9 cellular contexts compared by ENCODE assay signal in the genomic region with DNA sequence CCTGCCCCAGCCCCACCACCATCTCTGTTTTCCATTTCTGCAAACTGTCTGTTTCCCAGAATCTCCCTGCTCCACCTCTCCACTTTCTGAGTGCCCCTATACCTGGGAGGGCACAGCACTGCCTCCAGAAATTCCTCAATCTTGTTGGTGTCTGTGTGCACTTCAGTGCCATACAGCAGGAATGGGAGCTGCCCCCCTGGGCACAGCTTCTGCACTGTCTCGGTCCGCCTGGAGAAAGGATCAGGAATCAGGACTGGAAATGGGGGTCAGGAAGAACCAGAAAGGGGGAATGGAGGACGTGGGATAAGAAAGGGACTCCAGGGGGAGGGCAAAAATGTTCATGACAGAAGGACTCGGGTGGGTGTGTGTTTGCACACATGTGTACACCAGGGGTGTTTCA. TPM values are rescaled to one million over a fixed set of nuclear protein-coding genes. Genes with fewer than 3 reads are reported as not detected.
DNase-seq lines count a peak whose midpoint lies in the region; ATAC-seq, FAIRE-seq and TF ChIP-seq lines count a peak whose summit lies in the region.
"Had no signal": no experiment of that assay in that cellular context is flagged by ENCODE, and none has a peak within 500 bp of the region (broad histone marks: within the 10 kb centered on the region; RNA-seq: fewer than 3 reads in every experiment).

No MANE protein-coding gene starts in this region.

- no peak for FAIRE-seq in GM12892 (lab: Jason Lieb, UNC)

- H3K36me3 Mint-ChIP-seq in activated T-cell treated with anti-CD3 and anti-CD28 coated beads, Interleukin-2, amount 50 U/mL, for 4 hours (ENCODE audit: insufficient read depth): peaks cover 17% of the 10 kb centered on the region

- no peaks in the 10 kb centered on the region for H3K27me3 Mint-ChIP-seq in activated T-cell treated with anti-CD3 and anti-CD28 coated beads, Interleukin-2, amount 50 U/mL, for 4 hours (ENCODE audit: low read depth)

- peaks cover 40% of the 10 kb centered on the region for H3K36me3 ChIP-seq in suprapubic skin

- 77% methylated on average over 4 of the region's 4 CpGs for WGBS in suprapubic skin

- H3K9me3 ChIP-seq in suprapubic skin: no peaks in the 10 kb centered on the region

- peaks cover 78% of the 10 kb centered on the region for H3K4me1 ChIP-seq in suprapubic skin

- no peak for ATAC-seq in activated T-cell treated with anti-CD3 and anti-CD28 coated beads, Interleukin-2, amount 50 U/mL, for 4 hours

- H3K27me3 ChIP-seq in suprapubic skin: no peaks in the 10 kb centered on the region

- no peaks in the 10 kb centered on the region for H3K9me3 Mint-ChIP-seq in activated T-cell treated with anti-CD3 and anti-CD28 coated beads, Interleukin-2, amount 50 U/mL, for 4 hours

- H3K27ac ChIP-seq in epithelial cell of prostate: peak overlapping the region; percentile 96
- peak overlapping the region; percentile 89 for H3K27ac ChIP-seq in suprapubic skin

- no peak for TF ChIP-seq EP300 in suprapubic skin (IDR thresholded peaks at IDR 0.05)

- no peak for DNase-seq in activated T-cell treated with anti-CD3 and anti-CD28 coated beads, Interleukin-2, amount 50 U/mL, for 4 hours
- DNase-seq in activated T-cell treated with anti-CD3 and anti-CD28 coated beads, Interleukin-2, amount 50 U/mL, for 1 hour: no peak
- DNase-seq in epithelial cell of prostate (ENCODE audit: low read depth, low spot score) (no peak), suprapubic skin (ENCODE audit: low spot score in 2 of 2) (no peak), GM12892 (ENCODE audit: insufficient read length) (no peak), ureter (ENCODE audit: low spot score) (no peak)
- DNase-seq: NCI-H526 had no signal

- peak overlapping the region; percentile 75 for H3K4me3 ChIP-seq in suprapubic skin

- H3K4me1 Mint-ChIP-seq in activated T-cell treated with anti-CD3 and anti-CD28 coated beads, Interleukin-2, amount 50 U/mL, for 4 hours (ENCODE audit: low read depth): peaks cover 61% of the 10 kb centered on the region

- TF ChIP-seq CTCF in suprapubic skin (IDR thresholded peaks at IDR 0.05): no peak

- H3K4me3 Mint-ChIP-seq in activated T-cell treated with anti-CD3 and anti-CD28 coated beads, Interleukin-2, amount 50 U/mL, for 4 hours: peak overlapping the region; percentile 98

- TF ChIP-seq POLR2A in suprapubic skin (IDR thresholded peaks at IDR 0.05): no peak
- no peak for TF ChIP-seq POLR2A in GM12892 (IDR thresholded peaks at IDR 0.05; ENCODE audit: low read depth, low read length)

RNA-seq across cellular contexts. Expression of gene CLIC1, which starts 2.6 kb away (rescaled TPM):
- 100 to 1,000 TPM; 344 to 370 (median 353) TPM for total RNA-seq in activated T-cell treated with anti-CD3 and anti-CD28 coated beads, Interleukin-2, amount 50 U/mL, for 4 hours
- total RNA-seq in suprapubic skin: 100 to 1,000 TPM; 239 to 420 (median 333) TPM
- 385 TPM for polyA plus RNA-seq in GM12892 (2012; ENCODE audit: missing spikeins)
- 276 TPM for total RNA-seq in ureter

RNA-seq across cellular contexts. Expression of gene DDAH2, which starts 4.6 kb away (rescaled TPM):
- total RNA-seq in activated T-cell treated with anti-CD3 and anti-CD28 coated beads, Interleukin-2, amount 50 U/mL, for 4 hours: 1 to 10 TPM; 3.4 to 3.9 (median 3.5) TPM
- total RNA-seq in suprapubic skin: 10 to 100 TPM; 66.8 to 84.2 (median 68.3) TPM
- polyA plus RNA-seq in GM12892 (2012; ENCODE audit: missing spikeins): 3.2 TPM
- 33.3 TPM for total RNA-seq in ureter

RNA-seq across cellular contexts. Expression of gene MSH5, which starts 6.1 kb away (rescaled TPM):
- 10 to 100 TPM; 30.9 to 35.4 (median 34.3) TPM for total RNA-seq in activated T-cell treated with anti-CD3 and anti-CD28 coated beads, Interleukin-2, amount 50 U/mL, for 4 hours
- total RNA-seq in suprapubic skin (10 to 100 TPM; 12.6 to 60.1 (median 17.2) TPM), ureter (27.8 TPM)
- 68.4 TPM for polyA plus RNA-seq in GM12892 (2012; ENCODE audit: missing spikeins)

RNA-seq across cellular contexts. Expression of gene MPIG6B, which starts 10.6 kb away (rescaled TPM):
- total RNA-seq in activated T-cell treated with anti-CD3 and anti-CD28 coated beads, Interleukin-2, amount 50 U/mL, for 4 hours: under 1 TPM in 2 of 3 donors, not detected in 1; 0.33 to 0.55 TPM
- 1 to 10 TPM; 1.6 to 4.6 (median 4.5) TPM for total RNA-seq in suprapubic skin
- polyA plus RNA-seq in GM12892 (2012; ENCODE audit: missing spikeins): 0.11 TPM
- 0.26 TPM for total RNA-seq in ureter
- total RNA-seq: pulmonary artery endothelial cell had no signal
- polyA plus RNA-seq: BJ had no signal

RNA-seq across cellular contexts. Expression of gene LY6G6C, which starts 12.2 kb away (rescaled TPM):
- total RNA-seq in activated T-cell treated with anti-CD3 and anti-CD28 coated beads, Interleukin-2, amount 50 U/mL, for 4 hours: not detected
- total RNA-seq in suprapubic skin: 100 to 1,000 TPM in 3 of 4 donors, 10 to 100 TPM in 1; 80.0 to 376 (median 338) TPM
- polyA plus RNA-seq in GM12892 (2012; ENCODE audit: missing spikeins): not detected
- total RNA-seq in ureter: not detected
- total RNA-seq: pulmonary artery endothelial cell had no signal
- polyA plus RNA-seq: BJ had no signal
